Comparison of ENCODE assay signal across 23 cellular contexts in genomic region chr21:37601915-37602314, GRCh38.
"Had no signal": no experiment of that assay in that cellular context is flagged by ENCODE, and none has a peak within 500 bp of the region (broad histone marks: within the 10 kb centered on the region; RNA-seq: fewer than 3 reads in every experiment).

No MANE protein-coding gene starts in this region.

- DNase-seq: natural killer cell; occipital lobe; ovary; posterior cingulate gyrus; psoas muscle; right cardiac atrium; right lobe of liver; sigmoid colon; small intestine; stimulated activated CD4-positive, alpha-beta T cell treated with anti-CD3 and anti-CD28 coated beads, Interleukin-15, amount 100 ng/mL, for 24 hours; stimulated activated CD4-positive, alpha-beta T cell treated with anti-CD3 and anti-CD28 coated beads, Interleukin-2, amount 100 ng/mL, for 24 hours; stimulated activated CD4-positive, alpha-beta T cell treated with anti-CD3 and anti-CD28 coated beads, Interleukin-2, amount 100 ng/mL, for 48 hours; stimulated activated CD4-positive, alpha-beta T cell treated with anti-CD3 and anti-CD28 coated beads, Interleukin-4, amount 100 ng/mL, for 24 hours; stimulated activated naive B cell treated with anti-CD40 and anti-IgM and Interleukin-4, amounts not matched to agents 10 μg/mL and 1 μg/mL and 100 μg/mL, for 72 hours; stimulated activated naive CD4-positive, alpha-beta T cell treated with Interleukin-2 at 50 U/mL for 16 hours; stomach; thyroid gland; trophoblast cell; upper lobe of left lung had no signal

- H3K4me3 Mint-ChIP-seq: natural killer cell; nephron; neural progenitor cell; stimulated activated effector memory CD8-positive, alpha-beta T cell treated with anti-CD3 and anti-CD28 coated beads, Interleukin-12 subunit alpha, Interleukin-12 subunit beta, amount 100 ng/mL, for 72 hours; stimulated activated naive B cell treated with anti-CD40 and anti-IgM and Interleukin-4, amounts not matched to agents 10 μg/mL and 1 μg/mL and 100 μg/mL, for 72 hours had no signal

- H3K27ac Mint-ChIP-seq: natural killer cell; nephron; neural progenitor cell; progenitor cell of endocrine pancreas; stimulated activated effector memory CD8-positive, alpha-beta T cell treated with anti-CD3 and anti-CD28 coated beads, Interleukin-12 subunit alpha, Interleukin-12 subunit beta, amount 100 ng/mL, for 72 hours; stimulated activated naive B cell treated with anti-CD40 and anti-IgM and Interleukin-4, amounts not matched to agents 10 μg/mL and 1 μg/mL and 100 μg/mL, for 72 hours had no signal

- H3K4me1 Mint-ChIP-seq: natural killer cell; neural progenitor cell; stimulated activated effector memory CD8-positive, alpha-beta T cell treated with anti-CD3 and anti-CD28 coated beads, Interleukin-12 subunit alpha, Interleukin-12 subunit beta, amount 100 ng/mL, for 72 hours; stimulated activated naive B cell treated with anti-CD40 and anti-IgM and Interleukin-4, amounts not matched to agents 10 μg/mL and 1 μg/mL and 100 μg/mL, for 72 hours had no signal

- H3K9me3 Mint-ChIP-seq: nephron; stimulated activated effector memory CD8-positive, alpha-beta T cell treated with anti-CD3 and anti-CD28 coated beads, Interleukin-12 subunit alpha, Interleukin-12 subunit beta, amount 100 ng/mL, for 72 hours had no signal

- H3K36me3 Mint-ChIP-seq: natural killer cell; neural progenitor cell; stimulated activated effector memory CD8-positive, alpha-beta T cell treated with anti-CD3 and anti-CD28 coated beads, Interleukin-12 subunit alpha, Interleukin-12 subunit beta, amount 100 ng/mL, for 72 hours; stimulated activated naive B cell treated with anti-CD40 and anti-IgM and Interleukin-4, amounts not matched to agents 10 μg/mL and 1 μg/mL and 100 μg/mL, for 72 hours had no signal

- ATAC-seq: natural killer cell; psoas muscle; right cardiac atrium; right lobe of liver; stimulated activated effector memory CD8-positive, alpha-beta T cell treated with anti-CD3 and anti-CD28 coated beads, Interleukin-12 subunit alpha, Interleukin-12 subunit beta, amount 100 ng/mL, for 72 hours; stimulated activated naive B cell treated with anti-CD40 and anti-IgM and Interleukin-4, amounts not matched to agents 10 μg/mL and 1 μg/mL and 100 μg/mL, for 72 hours had no signal
